In genomic region chrX:17591741-17592110, GRCh38 we compare ENCODE assay signal across 8 cellular contexts.
DNase-seq lines count a peak whose midpoint lies in the region; ATAC-seq, FAIRE-seq and TF ChIP-seq lines count a peak whose summit lies in the region.

No MANE protein-coding gene starts in this region.

- H3K4me3 ChIP-seq in BJ (ENCODE audit: low read depth, low read length), result peak overlapping the region; percentile 19
- no peak overlapping the region for H3K4me3 ChIP-seq in K562
- H3K4me3 ChIP-seq in muscle layer of duodenum (ENCODE audit: low read depth in 1 of 2, low read length in 2 of 2), result peak overlapping the region; percentile 15 to 44

- TF ChIP-seq RAD21 in K562 (CRISPR knock-in tag; conservative IDR thresholded peaks at IDR 0.05 in 1 of 2, IDR thresholded peaks at IDR 0.05 in 1 of 2), result no peak

- ATAC-seq in HG03354 (IDR thresholded peaks at IDR 0.05; ENCODE audit: poor library complexity, severe bottlenecking, unreplicated experiment) (peak; percentile 42), K562 (no peak; the same call in 2 of the 3 replicates), GM18870 (IDR thresholded peaks at IDR 0.05; ENCODE audit: unreplicated experiment) (no peak)

- no peaks in the 10 kb centered on the region for H3K27me3 ChIP-seq in BJ (ENCODE audit: control insufficient read depth, insufficient read depth, low read length)
- no peaks in the 10 kb centered on the region for H3K27me3 ChIP-seq in K562 (ENCODE audit: control insufficient read depth in 2 of 2, insufficient read depth in 2 of 2, low read length in 2 of 2)
- H3K27me3 ChIP-seq in muscle layer of duodenum (ENCODE audit: low read depth, low read length), result no peaks in the 10 kb centered on the region

- H4K20me1 ChIP-seq in K562 (replicated peaks; ENCODE audit: control insufficient read depth, insufficient read depth, low read length), result no peaks in the 10 kb centered on the region

- no peak for TF ChIP-seq EP300 in K562 (IDR thresholded peaks at IDR 0.05; ENCODE audit: low read length)

- in situ Hi-C loops in K562 (cut with MboI), result no loop called here

- no peaks in the 10 kb centered on the region for H3K4me1 ChIP-seq in K562 (replicated peaks in 1 of 2; ENCODE audit: control insufficient read depth in 2 of 2, insufficient read depth in 2 of 2, low read length in 2 of 2)
- H3K4me1 ChIP-seq in muscle layer of duodenum (ENCODE audit: control insufficient read depth in 1 of 2, insufficient read depth in 2 of 2, low read length in 2 of 2), result peaks cover 0 to 10% of the 10 kb centered on the region in 2 donors

- no peak for FAIRE-seq in K562 (lab: Jason Lieb, UNC)

- WGBS in K562 (ENCODE audit: insufficient coverage, low coverage, missing lambda C conversion rate), result 3% methylated on average over 4 of the region's 4 CpGs

- DNase-seq in BJ (ENCODE audit: low read depth) (no peak), K562 (ENCODE audit: extremely low read depth in 1 of 4, low spot score in 3 of 4) (no peak), T1000 (lab: John Stamatoyannopoulos, UW) (no peak), NCI-H2227 treated with DMSO at 0.1 percent for 48 hours (lab: John Stamatoyannopoulos, UW) (no peak), NOMO-1 treated with DMSO at 0.1 percent for 48 hours (lab: John Stamatoyannopoulos, UW; ENCODE audit: unreplicated experiment) (no peak)

- TF ChIP-seq CTCF in BJ (IDR thresholded peaks at IDR 0.05; ENCODE audit: insufficient read depth, low read depth, low read length) (no peak), K562 (IDR thresholded peaks at IDR 0.05 in 2 of 3, conservative IDR thresholded peaks at IDR 0.05 in 1 of 3; ENCODE audit: insufficient read depth in 2 of 3, low read depth in 1 of 3, low read length in 3 of 3) (no peak)

- H3K79me2 ChIP-seq in K562 (ENCODE audit: control insufficient read depth, insufficient read depth, low read length), result no peaks in the 10 kb centered on the region

- no peak overlapping the region for H3K4me2 ChIP-seq in K562 (ENCODE audit: insufficient read depth, low read length)

- H3K27ac ChIP-seq in K562 (ENCODE audit: extremely low read depth, low read depth, low read length), result no peak overlapping the region
- H3K27ac ChIP-seq in muscle layer of duodenum (ENCODE audit: low read length), result peak overlapping the region; percentile 45

- BruUV-seq in K562 (replicated peaks; lab: Mats Ljungman, UMichigan), result no TSS peak

- intact Hi-C loops in K562 (cut with micrococcal nuclease), result loop anchor here (1.0 to 5.0 kb wide), 3 partner anchors 56 to 469 kb away; no protein-coding TSS in a partner anchor

- H3K9me1 ChIP-seq in K562 (ENCODE audit: control insufficient read depth, insufficient read depth, low read length), result no peaks in the 10 kb centered on the region

- POLR2A ChIA-PET in BJ (lab: Charles Lee) (no interaction called here), K562 (lab: Yijun Ruan, JAX) (no interaction called here)

- CTCF ChIA-PET in BJ (lab: Yijun Ruan, JAX) (interaction anchor here (1.0 to 2.5 kb wide), 8 partner anchors 11 to 349 kb away, joined by 3 to 13 read pairs (median 3); no protein-coding TSS in a partner anchor), K562 (lab: Yijun Ruan, JAX; ENCODE audit: low intra/inter-chr PET ratio) (interaction anchor here (1.5 kb wide), 2 partner anchors 55 to 56 kb away, joined by 3 to 5 read pairs; no protein-coding TSS in a partner anchor)

- H3K36me3 ChIP-seq in BJ (ENCODE audit: control insufficient read depth, insufficient read depth, low read length) (no peaks in the 10 kb centered on the region), K562 (ENCODE audit: control insufficient read depth, insufficient read depth, low read length) (no peaks in the 10 kb centered on the region), muscle layer of duodenum (ENCODE audit: control insufficient read depth in 1 of 2, insufficient read depth in 2 of 2, low read length in 2 of 2) (no peaks in the 10 kb centered on the region)

- no peak overlapping the region for H2AFZ ChIP-seq in K562 (ENCODE audit: low read depth, low read length)

- TF ChIP-seq POLR2A in K562 (conservative IDR thresholded peaks at IDR 0.05), result no peak

- H3K9me3 ChIP-seq in K562 (replicated peaks; ENCODE audit: control insufficient read depth, insufficient read depth, low read depth, low read length) (no peaks in the 10 kb centered on the region), muscle layer of duodenum (ENCODE audit: control insufficient read depth in 1 of 2, low read length in 2 of 2) (no peaks in the 10 kb centered on the region)

- no peak overlapping the region for H3K9ac ChIP-seq in K562 (ENCODE audit: insufficient read depth in 1 of 2, low read depth in 2 of 2, low read length in 2 of 2)

TF ChIP-seq in K562, 482 proteins besides CTCF, POLR2A, EP300 and RAD21:
- TF ChIP-seq ZNF644 (tag; IDR thresholded peaks at IDR 0.05; ENCODE audit: low read depth) (no peak), ATF4 (CRISPR knock-in tag; IDR thresholded peaks at IDR 0.05) (peak; percentile 42; the same call in 1 of the 2 replicates)
